In genomic region chr1:248849152-248849551, GRCh38 we compare ENCODE assay signal across 23 cellular contexts. TPM values are rescaled to one million over a fixed set of nuclear protein-coding genes. Genes with fewer than 3 reads are reported as not detected.
DNase-seq lines count a peak whose midpoint lies in the region; ATAC-seq and TF ChIP-seq lines count a peak whose summit lies in the region.
"Had no signal": no experiment of that assay in that cellular context is flagged by ENCODE, and none has a peak within 500 bp of the region (broad histone marks: within the 10 kb centered on the region; RNA-seq: fewer than 3 reads in every experiment).

No MANE protein-coding gene starts in this region.

- H3K4me1 ChIP-seq in left lung: no peaks in the 10 kb centered on the region
- H3K4me1 ChIP-seq in thyroid gland: no peaks in the 10 kb centered on the region
- H3K4me1 ChIP-seq: HAP-1, psoas muscle, tibial nerve had no signal

- no peak for TF ChIP-seq CTCF in left lung (IDR thresholded peaks at IDR 0.05)
- TF ChIP-seq CTCF in thyroid gland (IDR thresholded peaks at IDR 0.05): no peak

- peaks cover 18% of the 10 kb centered on the region for H3K36me3 Mint-ChIP-seq in activated naive CD4-positive, alpha-beta T cell treated with anti-CD3 and anti-CD28 coated beads for 36 hours (ENCODE audit: low read depth)

- H3K27me3 ChIP-seq in left lung (no peaks in the 10 kb centered on the region), thyroid gland (no peaks in the 10 kb centered on the region)
- H3K27me3 ChIP-seq: MG63, tibial nerve had no signal

- H3K27ac ChIP-seq in left lung: no peak overlapping the region
- H3K27ac ChIP-seq in thyroid gland: no peak overlapping the region
- H3K27ac ChIP-seq: psoas muscle, tibial nerve had no signal

- H3K4me1 Mint-ChIP-seq in activated naive CD4-positive, alpha-beta T cell treated with anti-CD3 and anti-CD28 coated beads for 36 hours (ENCODE audit: low read depth): peaks cover 4% of the 10 kb centered on the region
- H3K4me1 Mint-ChIP-seq: nephron had no signal

- ATAC-seq in left lung: peak; percentile 39
- ATAC-seq: left colon, psoas muscle had no signal

- H3K36me3 ChIP-seq in left lung: peaks cover 0 to 90% of the 10 kb centered on the region in 2 donors
- peaks cover 50 to 51% of the 10 kb centered on the region in 2 donors for H3K36me3 ChIP-seq in thyroid gland

- peak overlapping the region; percentile 27 for H3K27ac Mint-ChIP-seq in activated naive CD4-positive, alpha-beta T cell treated with anti-CD3 and anti-CD28 coated beads for 36 hours
- H3K27ac Mint-ChIP-seq: nephron had no signal

- H3K9me3 ChIP-seq in left lung: no peaks in the 10 kb centered on the region
- no peaks in the 10 kb centered on the region for H3K9me3 ChIP-seq in thyroid gland
- H3K9me3 ChIP-seq: HAP-1, MG63, psoas muscle, tibial nerve had no signal

- no peak for TF ChIP-seq POLR2A in thyroid gland (IDR thresholded peaks at IDR 0.05)

- CTCF ChIA-PET in activated naive CD4-positive, alpha-beta T cell treated with anti-CD3 and anti-CD28 coated beads for 36 hours (lab: Charles Lee): no interaction called here

- no peak overlapping the region for H3K4me3 ChIP-seq in left lung
- no peak overlapping the region for H3K4me3 ChIP-seq in thyroid gland (replicated peaks in 1 of 3)
- H3K4me3 ChIP-seq: HAP-1, MG63, psoas muscle, smooth muscle cell, tibial nerve had no signal

- 72 to 83% methylated on average over 3 of the region's 3 CpGs for WGBS in thyroid gland, 2 donors

- no peaks in the 10 kb centered on the region for H3K9me3 Mint-ChIP-seq in activated naive CD4-positive, alpha-beta T cell treated with anti-CD3 and anti-CD28 coated beads for 36 hours
- H3K9me3 Mint-ChIP-seq: IgD-negative memory B cell, nephron had no signal

- intact Hi-C loops in activated naive CD4-positive, alpha-beta T cell treated with anti-CD3 and anti-CD28 coated beads for 36 hours (cut with micrococcal nuclease): no loop called here
- intact Hi-C loops in left lung (cut with DNase I): no loop called here
- intact Hi-C loops in thyroid gland (cut with DNase I): no loop called here

- H3K27me3 Mint-ChIP-seq in activated naive CD4-positive, alpha-beta T cell treated with anti-CD3 and anti-CD28 coated beads for 36 hours (ENCODE audit: low read depth): no peaks in the 10 kb centered on the region
- H3K27me3 Mint-ChIP-seq: IgD-negative memory B cell had no signal

- DNase-seq in activated naive CD4-positive, alpha-beta T cell treated with anti-CD3 and anti-CD28 coated beads for 36 hours: no peak
- DNase-seq in activated naive CD4-positive, alpha-beta T cell treated with Interleukin-2 at 50 U/mL for 16 hours: no peak
- DNase-seq in activated CD8-positive, alpha-beta memory T cell treated with anti-CD3 and anti-CD28 coated beads, Interleukin-2, amount 50 U/mL, for 48 hours: peak; percentile 43
- no peak for DNase-seq in left lung
- peak; percentile 34 to 36 for DNase-seq in thyroid gland
- DNase-seq in NCI-H774 (lab: John Stamatoyannopoulos, UW): no peak
- no peak for DNase-seq in pons (ENCODE audit: low spot score)
- DNase-seq in T-helper 2 cell: no peak
- DNase-seq: activated gamma-delta T cell treated with Interleukin-2 at 50 U/mL for 16 hours; C1 segment of cervical spinal cord; cortex of kidney; head of caudate nucleus; left colon; MG63; NCI-H1436 treated with DMSO at 0.1 percent for 48 hours; NCI-H510A treated with DMSO at 0.1 percent for 48 hours; psoas muscle; stimulated activated naive CD4-positive, alpha-beta T cell treated with Interleukin-2 at 50 U/mL for 16 hours had no signal

- H3K4me3 Mint-ChIP-seq in activated naive CD4-positive, alpha-beta T cell treated with anti-CD3 and anti-CD28 coated beads for 36 hours: no peak overlapping the region
- H3K4me3 Mint-ChIP-seq: IgD-negative memory B cell, nephron had no signal

RNA-seq across cellular contexts. Expression of gene ZNF692, which starts 9.7 kb away (rescaled TPM):
- total RNA-seq in activated naive CD4-positive, alpha-beta T cell treated with anti-CD3 and anti-CD28 coated beads for 36 hours: 10 to 100 TPM; 87.6 to 88.7 TPM
- total RNA-seq in left lung (10 to 100 TPM; 31.9 to 44.6 TPM), thyroid gland (10 to 100 TPM; 17.2 to 59.7 (median 34.1) TPM)

RNA-seq across cellular contexts. Expression of gene ZNF672, which starts 11.1 kb away (rescaled TPM):
- 10 to 100 TPM; 51.6 to 53.4 TPM for total RNA-seq in activated naive CD4-positive, alpha-beta T cell treated with anti-CD3 and anti-CD28 coated beads for 36 hours
- total RNA-seq in left lung (10 to 100 TPM; 31.2 to 35.5 TPM), thyroid gland (10 to 100 TPM; 43.5 to 82.2 (median 53.7) TPM)

RNA-seq across cellular contexts. Expression of gene SH3BP5L, which starts 23.4 kb away (rescaled TPM):
- total RNA-seq in activated naive CD4-positive, alpha-beta T cell treated with anti-CD3 and anti-CD28 coated beads for 36 hours: 10 to 100 TPM; 20.3 to 20.5 TPM
- total RNA-seq in left lung (10 to 100 TPM; 24.0 to 26.5 TPM), thyroid gland (10 to 100 TPM; 25.2 to 32.0 (median 30.0) TPM)

RNA-seq across cellular contexts. Expression of gene PGBD2, which starts 56.9 kb away (rescaled TPM):
- 1 to 10 TPM; 3.0 to 3.5 TPM for total RNA-seq in activated naive CD4-positive, alpha-beta T cell treated with anti-CD3 and anti-CD28 coated beads for 36 hours
- total RNA-seq in left lung: 10 to 100 TPM in 1 of 2 donors, 1 to 10 TPM in 1; 7.0 to 10.2 TPM
- total RNA-seq in thyroid gland: 10 to 100 TPM; 10.0 to 20.3 (median 14.4) TPM

Comparison
In these comparisons a context has a peak if more than half of its experiments do, and no peak if none do; other contexts are left out.
1. DNase-seq: peak in activated CD8-positive, alpha-beta memory T cell treated with anti-CD3 and anti-CD28 coated beads, Interleukin-2, amount 50 U/mL, for 48 hours (single experiment) and thyroid gland (2 of 2); none in activated naive CD4-positive, alpha-beta T cell treated with anti-CD3 and anti-CD28 coated beads for 36 hours (single experiment), activated naive CD4-positive, alpha-beta T cell treated with Interleukin-2 at 50 U/mL for 16 hours (single experiment), left lung (0 of 2), NCI-H774 (single experiment), pons (single experiment) and T-helper 2 cell (0 of 5).